Comparison of ENCODE assay signal across 28 cellular contexts in the genomic region with DNA sequence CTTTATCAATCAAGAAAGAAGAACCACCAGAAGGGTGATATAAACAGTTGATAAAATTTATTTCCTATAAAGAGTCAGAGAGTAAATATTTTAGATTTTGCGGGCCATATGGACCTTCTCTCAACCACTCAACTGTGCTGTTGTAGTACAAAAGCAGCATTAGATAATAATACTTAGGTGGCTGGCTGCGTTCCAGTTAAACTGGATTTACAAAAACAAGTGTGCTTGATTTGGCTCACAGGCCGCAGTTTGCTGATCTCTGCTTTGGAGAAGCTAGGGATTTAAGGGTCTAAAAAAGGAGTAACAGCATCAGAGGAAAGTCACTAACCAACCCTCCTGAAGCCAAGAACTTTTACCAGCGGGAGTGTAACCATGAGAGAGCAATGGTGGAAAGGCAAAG.
A peak's percentile ranks its signal among the peaks of the same experiment; 100 is the strongest.
DNase-seq lines count a peak whose midpoint lies in the region; ATAC-seq and TF ChIP-seq lines count a peak whose summit lies in the region.
"Had no signal": no experiment of that assay in that cellular context is flagged by ENCODE, and none has a peak within 500 bp of the region (broad histone marks: within the 10 kb centered on the region; RNA-seq: fewer than 3 reads in every experiment).

No MANE protein-coding gene starts in this region.

- no peaks in the 10 kb centered on the region for H4K20me1 ChIP-seq in SK-N-SH (ENCODE audit: insufficient read depth)

- no peaks in the 10 kb centered on the region for H3K9me2 ChIP-seq in SK-N-SH

- TF ChIP-seq RAD21 in SK-N-SH (IDR thresholded peaks at IDR 0.05; ENCODE audit: low read length) = no peak

- H3K36me3 ChIP-seq in lower lobe of right lung (no peaks in the 10 kb centered on the region), SK-N-SH (replicated peaks in 1 of 2; ENCODE audit: control insufficient read depth in 1 of 2, insufficient read depth in 2 of 2, low read length in 1 of 2) (no peaks in the 10 kb centered on the region), body of pancreas (replicated peaks in 1 of 2; ENCODE audit: insufficient read depth in 1 of 2, low read depth in 2 of 2) (no peaks in the 10 kb centered on the region)
- H3K36me3 ChIP-seq: heart left ventricle, right atrium auricular region, tibial artery had no signal

- POLR2A ChIA-PET in SK-N-SH (lab: Yijun Ruan, JAX) = no interaction called here

- no peaks in the 10 kb centered on the region for H3F3A ChIP-seq in SK-N-SH (replicated peaks; ENCODE audit: insufficient read depth)

- no peak for TF ChIP-seq EP300 in SK-N-SH (IDR thresholded peaks at IDR 0.05; ENCODE audit: borderline replicate concordance in 1 of 2, low read depth in 1 of 2, low read length in 1 of 2)

- H3K9me3 ChIP-seq in lower lobe of right lung = no peaks in the 10 kb centered on the region
- H3K9me3 ChIP-seq in SK-N-SH = no peaks in the 10 kb centered on the region
- H3K9me3 ChIP-seq in body of pancreas = no peaks in the 10 kb centered on the region
- H3K9me3 ChIP-seq: heart left ventricle, right atrium auricular region, tibial artery had no signal

- H3K27ac ChIP-seq in lower lobe of right lung = no peak overlapping the region
- H3K27ac ChIP-seq in SK-N-SH (ENCODE audit: low read depth in 2 of 2, low read length in 1 of 2) = no peak overlapping the region
- H3K27ac ChIP-seq in body of pancreas = no peak overlapping the region
- H3K27ac ChIP-seq: heart left ventricle, right atrium auricular region, tibial artery had no signal

- H2AFZ ChIP-seq in SK-N-SH (ENCODE audit: low read depth) = no peak overlapping the region

- CTCF ChIA-PET in SK-N-SH (lab: Yijun Ruan, JAX) = no interaction called here

- peak; percentile 36 for DNase-seq in NCI-H2029 (lab: John Stamatoyannopoulos, UW)
- no peak for DNase-seq in NCI-H2029 treated with DMSO at 0.1 percent for 48 hours (lab: John Stamatoyannopoulos, UW)
- DNase-seq in NCI-H2171 treated with DMSO at 0.1 percent for 48 hours (lab: John Stamatoyannopoulos, UW) = peak; percentile 37
- DNase-seq in NCI-H82 treated with DMSO at 0.1 percent for 48 hours (lab: John Stamatoyannopoulos, UW; ENCODE audit: unreplicated experiment) = peak; percentile 28
- peak; percentile 16 for DNase-seq in retinal pigment epithelial cell (ENCODE audit: low read depth)
- no peak for DNase-seq in lower lobe of right lung
- no peak for DNase-seq in SK-N-SH
- no peak for DNase-seq in body of pancreas
- DNase-seq: 8988T; activated CD4-positive, alpha-beta T cell treated with anti-CD3 and anti-CD28 coated beads for 48 hours; activated naive CD4-positive, alpha-beta T cell treated with Interleukin-2 at 50 U/mL for 16 hours; activated T-cell treated with anti-CD3 and anti-CD28 coated beads, Interleukin-2, amount 50 U/mL, for 48 hours; AML-193; amniotic stem cell; CD8-positive, alpha-beta T cell; DMS79 treated with DMSO at 0.1 percent for 48 hours; heart left ventricle; Kasumi-1; left cardiac atrium; mesendoderm; naive B cell; NCI-H226; Right ventricle myocardium superior; stimulated activated CD4-positive, alpha-beta T cell treated with anti-CD3 and anti-CD28 coated beads, Interleukin-4, amount 100 ng/mL, for 4 hours; T-cell; tibial artery had no signal

- TF ChIP-seq CTCF in retinal pigment epithelial cell (conservative IDR thresholded peaks at IDR 0.05; ENCODE audit: low read depth, low read length) = no peak
- TF ChIP-seq CTCF in lower lobe of right lung (IDR thresholded peaks at IDR 0.05) = no peak
- TF ChIP-seq CTCF in SK-N-SH (IDR thresholded peaks at IDR 0.05) = no peak
- no peak for TF ChIP-seq CTCF in body of pancreas (IDR thresholded peaks at IDR 0.05)

- H3K27me3 ChIP-seq in lower lobe of right lung (ENCODE audit: low read depth) = no peaks in the 10 kb centered on the region
- no peaks in the 10 kb centered on the region for H3K27me3 ChIP-seq in SK-N-SH (ENCODE audit: insufficient read depth)
- H3K27me3 ChIP-seq in body of pancreas = no peaks in the 10 kb centered on the region
- H3K27me3 ChIP-seq: heart left ventricle, right atrium auricular region, tibial artery had no signal

- 23% methylated on average over 4 of the region's 4 CpGs for WGBS in SK-N-SH (ENCODE audit: low lambda C conversion rate)
- WGBS in body of pancreas, 2 donors = 56 to 72% methylated on average over 4 of the region's 4 CpGs

- H3K79me2 ChIP-seq in SK-N-SH (ENCODE audit: insufficient read depth) = no peaks in the 10 kb centered on the region

- ATAC-seq in lower lobe of right lung = no peak
- no peak for ATAC-seq in body of pancreas
- ATAC-seq: CD8-positive, alpha-beta T cell; GM12878; heart left ventricle; left cardiac atrium; T-cell had no signal

- H3K4me1 ChIP-seq in lower lobe of right lung (no peaks in the 10 kb centered on the region), SK-N-SH (ENCODE audit: control insufficient read depth in 1 of 2, insufficient read depth in 2 of 2, low read depth in 1 of 2, low read length in 1 of 2) (no peaks in the 10 kb centered on the region), body of pancreas (no peaks in the 10 kb centered on the region)
- H3K4me1 ChIP-seq: heart left ventricle, right atrium auricular region, tibial artery had no signal

- H3K9ac ChIP-seq in SK-N-SH = no peak overlapping the region

- intact Hi-C loops in lower lobe of right lung (cut with DNase I) (no loop called here), body of pancreas (cut with DNase I) (no loop called here)

- TF ChIP-seq POLR2A in body of pancreas (IDR thresholded peaks at IDR 0.05) = no peak

- H3K4me3 ChIP-seq in retinal pigment epithelial cell (ENCODE audit: low read length) (no peak overlapping the region), lower lobe of right lung (no peak overlapping the region), SK-N-SH (ENCODE audit: low read depth in 2 of 2, low read length in 1 of 2) (no peak overlapping the region), body of pancreas (no peak overlapping the region)
- H3K4me3 ChIP-seq: GM12878, heart left ventricle, right atrium auricular region, tibial artery had no signal

- H3K4me2 ChIP-seq in SK-N-SH = no peak overlapping the region

TF ChIP-seq in SK-N-SH, 30 proteins besides CTCF, POLR2A, EP300 and RAD21 (continues in another document):
- TF ChIP-seq FOSL2 (IDR thresholded peaks at IDR 0.05; ENCODE audit: borderline replicate concordance, low read depth) (no peak), RCOR1 (IDR thresholded peaks at IDR 0.05; ENCODE audit: low read length) (no peak), ELF1 (IDR thresholded peaks at IDR 0.05) (no peak), FOXM1 (IDR thresholded peaks at IDR 0.05; ENCODE audit: low read depth) (no peak), MEF2A (IDR thresholded peaks at IDR 0.05; ENCODE audit: borderline replicate concordance, low read depth) (no peak), MXI1 (IDR thresholded peaks at IDR 0.05; ENCODE audit: low read depth, low read length) (no peak), JUND (IDR thresholded peaks at IDR 0.05) (no peak), TAF1 (IDR thresholded peaks at IDR 0.05; ENCODE audit: borderline replicate concordance, low read depth, low read length) (no peak), TEAD4 (IDR thresholded peaks at IDR 0.05; ENCODE audit: borderline replicate concordance, insufficient read depth) (no peak), RFX5 (IDR thresholded peaks at IDR 0.05; ENCODE audit: low read length) (no peak)
- TF ChIP-seq, protein P1, sequence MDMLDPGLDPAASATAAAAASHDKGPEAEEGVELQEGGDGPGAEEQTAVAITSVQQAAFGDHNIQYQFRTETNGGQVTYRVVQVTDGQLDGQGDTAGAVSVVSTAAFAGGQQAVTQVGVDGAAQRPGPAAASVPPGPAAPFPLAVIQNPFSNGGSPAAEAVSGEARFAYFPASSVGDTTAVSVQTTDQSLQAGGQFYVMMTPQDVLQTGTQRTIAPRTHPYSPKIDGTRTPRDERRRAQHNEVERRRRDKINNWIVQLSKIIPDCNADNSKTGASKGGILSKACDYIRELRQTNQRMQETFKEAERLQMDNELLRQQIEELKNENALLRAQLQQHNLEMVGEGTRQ (IDR thresholded peaks at IDR 0.05; ENCODE audit: borderline replicate concordance, low read depth, low read length) = no peak
- TF ChIP-seq, protein P2, sequence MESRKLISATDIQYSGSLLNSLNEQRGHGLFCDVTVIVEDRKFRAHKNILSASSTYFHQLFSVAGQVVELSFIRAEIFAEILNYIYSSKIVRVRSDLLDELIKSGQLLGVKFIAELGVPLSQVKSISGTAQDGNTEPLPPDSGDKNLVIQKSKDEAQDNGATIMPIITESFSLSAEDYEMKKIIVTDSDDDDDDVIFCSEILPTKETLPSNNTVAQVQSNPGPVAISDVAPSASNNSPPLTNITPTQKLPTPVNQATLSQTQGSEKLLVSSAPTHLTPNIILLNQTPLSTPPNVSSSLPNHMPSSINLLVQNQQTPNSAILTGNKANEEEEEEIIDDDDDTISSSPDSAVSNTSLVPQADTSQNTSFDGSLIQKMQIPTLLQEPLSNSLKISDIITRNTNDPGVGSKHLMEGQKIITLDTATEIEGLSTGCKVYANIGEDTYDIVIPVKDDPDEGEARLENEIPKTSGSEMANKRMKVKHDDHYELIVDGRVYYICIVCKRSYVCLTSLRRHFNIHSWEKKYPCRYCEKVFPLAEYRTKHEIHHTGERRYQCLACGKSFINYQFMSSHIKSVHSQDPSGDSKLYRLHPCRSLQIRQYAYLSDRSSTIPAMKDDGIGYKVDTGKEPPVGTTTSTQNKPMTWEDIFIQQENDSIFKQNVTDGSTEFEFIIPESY (IDR thresholded peaks at IDR 0.05; ENCODE audit: borderline replicate concordance, low read depth) = no peak
- TF ChIP-seq, protein P3, sequence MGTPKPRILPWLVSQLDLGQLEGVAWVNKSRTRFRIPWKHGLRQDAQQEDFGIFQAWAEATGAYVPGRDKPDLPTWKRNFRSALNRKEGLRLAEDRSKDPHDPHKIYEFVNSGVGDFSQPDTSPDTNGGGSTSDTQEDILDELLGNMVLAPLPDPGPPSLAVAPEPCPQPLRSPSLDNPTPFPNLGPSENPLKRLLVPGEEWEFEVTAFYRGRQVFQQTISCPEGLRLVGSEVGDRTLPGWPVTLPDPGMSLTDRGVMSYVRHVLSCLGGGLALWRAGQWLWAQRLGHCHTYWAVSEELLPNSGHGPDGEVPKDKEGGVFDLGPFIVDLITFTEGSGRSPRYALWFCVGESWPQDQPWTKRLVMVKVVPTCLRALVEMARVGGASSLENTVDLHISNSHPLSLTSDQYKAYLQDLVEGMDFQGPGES (IDR thresholded peaks at IDR 0.05; ENCODE audit: low read depth, low read length) = no peak
- TF ChIP-seq, protein P4, sequence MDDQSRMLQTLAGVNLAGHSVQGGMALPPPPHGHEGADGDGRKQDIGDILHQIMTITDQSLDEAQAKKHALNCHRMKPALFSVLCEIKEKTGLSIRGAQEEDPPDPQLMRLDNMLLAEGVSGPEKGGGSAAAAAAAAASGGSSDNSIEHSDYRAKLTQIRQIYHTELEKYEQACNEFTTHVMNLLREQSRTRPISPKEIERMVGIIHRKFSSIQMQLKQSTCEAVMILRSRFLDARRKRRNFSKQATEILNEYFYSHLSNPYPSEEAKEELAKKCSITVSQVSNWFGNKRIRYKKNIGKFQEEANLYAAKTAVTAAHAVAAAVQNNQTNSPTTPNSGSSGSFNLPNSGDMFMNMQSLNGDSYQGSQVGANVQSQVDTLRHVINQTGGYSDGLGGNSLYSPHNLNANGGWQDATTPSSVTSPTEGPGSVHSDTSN (IDR thresholded peaks at IDR 0.05) = no peak

Comparison
In these comparisons a context has a peak if more than half of its experiments do, and no peak if none do; other contexts are left out.
1. DNase-seq: peak in NCI-H2029 (single experiment), NCI-H2171 treated with DMSO at 0.1 percent for 48 hours (single experiment), NCI-H82 treated with DMSO at 0.1 percent for 48 hours (single experiment) and retinal pigment epithelial cell (single experiment); none in NCI-H2029 treated with DMSO at 0.1 percent for 48 hours (single experiment), lower lobe of right lung (single experiment), SK-N-SH (single experiment) and body of pancreas (0 of 4).